ENCODE assay signal across 8 cellular contexts in the genomic region with DNA sequence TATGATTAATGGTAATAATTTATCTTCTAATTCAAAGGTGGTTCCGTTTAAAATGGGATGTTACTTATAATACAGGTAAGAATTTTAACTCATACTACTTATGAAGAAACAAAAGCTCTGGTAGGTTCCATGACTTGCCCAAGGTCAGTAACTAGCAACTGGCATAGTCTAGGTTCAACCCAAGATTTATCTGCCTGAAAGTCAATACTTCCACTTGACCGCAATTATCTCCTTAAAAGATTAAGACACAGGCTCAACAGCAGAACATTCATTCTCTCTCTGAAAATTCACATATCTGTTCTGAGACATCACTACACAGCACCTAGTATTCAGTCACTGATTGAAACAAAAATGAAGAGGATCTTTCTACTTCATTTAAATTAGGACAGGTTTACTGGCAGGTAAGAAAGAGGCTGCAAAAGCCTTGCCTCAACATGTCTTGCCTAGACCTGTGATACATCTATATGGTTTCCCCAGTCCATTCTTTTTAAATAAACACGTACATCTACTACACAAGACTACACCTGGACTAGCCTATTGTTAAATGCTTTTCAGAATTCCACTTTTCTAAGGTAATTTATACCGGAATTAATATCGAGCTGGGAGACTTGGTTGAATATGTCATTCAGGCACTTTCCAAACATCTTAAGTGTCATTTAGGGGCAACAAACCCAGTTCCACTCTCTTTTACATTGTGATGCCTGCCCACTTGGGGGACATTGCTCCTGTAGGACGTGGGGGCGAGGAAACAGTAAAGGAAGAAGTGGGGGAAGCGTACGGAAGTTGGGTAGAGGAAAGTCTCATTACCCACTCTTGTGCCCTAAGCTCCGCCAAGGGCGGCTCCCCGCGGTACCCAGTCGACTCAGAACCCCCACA. TPM values are rescaled to one million over a fixed set of nuclear protein-coding genes. Genes with fewer than 3 reads are reported as not detected.
A peak's percentile ranks its signal among the peaks of the same experiment; 100 is the strongest.
DNase-seq lines count a peak whose midpoint lies in the region; ATAC-seq, FAIRE-seq and TF ChIP-seq lines count a peak whose summit lies in the region.

No MANE protein-coding gene starts in this region.

- no peak for FAIRE-seq in small intestine (lab: Jason Lieb, UNC)

- H3K9me3 ChIP-seq in right cardiac atrium (ENCODE audit: control insufficient read depth, low read length) (no peaks in the 10 kb centered on the region), small intestine (ENCODE audit: control insufficient read depth, low read depth) (no peaks in the 10 kb centered on the region)

- H3K36me3 Mint-ChIP-seq in activated T-helper 2 cell treated with anti-CD3 and anti-CD28 coated beads, Interferon-gamma antibody, Interleukin-2, Interleukin-4, amounts not matched to agents 10 μg/mL and 5 μg/mL and 100 μg/mL, durations not matched to agents 14 hours and 24 hours and 36 hours (ENCODE audit: low read depth): peaks cover 18% of the 10 kb centered on the region

- no peaks in the 10 kb centered on the region for H3K27me3 Mint-ChIP-seq in activated T-helper 2 cell treated with anti-CD3 and anti-CD28 coated beads, Interferon-gamma antibody, Interleukin-2, Interleukin-4, amounts not matched to agents 10 μg/mL and 5 μg/mL and 100 μg/mL, durations not matched to agents 14 hours and 24 hours and 36 hours (ENCODE audit: low read depth)

- peak overlapping the region; percentile 95 for H3K27ac Mint-ChIP-seq in activated T-helper 2 cell treated with anti-CD3 and anti-CD28 coated beads, Interferon-gamma antibody, Interleukin-2, Interleukin-4, amounts not matched to agents 10 μg/mL and 5 μg/mL and 100 μg/mL, durations not matched to agents 14 hours and 24 hours and 36 hours

- H3K27ac ChIP-seq in right cardiac atrium (ENCODE audit: low read length) (peak overlapping the region; percentile 7), small intestine (ENCODE audit: low read depth in 1 of 2, low read length in 1 of 2) (peak overlapping the region in 1 of 2 donors; percentile 67)

- no peak for TF ChIP-seq CTCF in GM12864 (IDR thresholded peaks at IDR 0.05; ENCODE audit: low read depth, low read length, missing control alignments)

- 13% methylated on average over 14 of the region's 14 CpGs for WGBS in right cardiac atrium
- 4 to 11% (median 8%) methylated on average over 14 of the region's 14 CpGs for WGBS in small intestine, 3 donors

- DNase-seq in GM12864 (ENCODE audit: low read depth): no peak
- peak; percentile 16 for DNase-seq in Jurkat, Clone E6-1 (ENCODE audit: low read depth, low spot score)
- DNase-seq in activated T-helper 2 cell treated with anti-CD3 and anti-CD28 coated beads, Interferon-gamma antibody, Interleukin-2, Interleukin-4, amounts not matched to agents 10 μg/mL and 5 μg/mL and 100 μg/mL, durations not matched to agents 14 hours and 24 hours and 36 hours (ENCODE audit: low spot score): no peak
- no peak for DNase-seq in right cardiac atrium
- DNase-seq in small intestine: peak; percentile 10
- no peak for DNase-seq in cortex of kidney (lab: John Stamatoyannopoulos, UW)
- DNase-seq in HuH-7.5 (ENCODE audit: low spot score): no peak

- H3K36me3 ChIP-seq in small intestine (ENCODE audit: control insufficient read depth in 2 of 2, insufficient read depth in 2 of 2, low read length in 2 of 2): no peaks in the 10 kb centered on the region

- ATAC-seq in right cardiac atrium: no peak
- ATAC-seq in HG03442 (IDR thresholded peaks at IDR 0.05; ENCODE audit: unreplicated experiment): no peak

- peak overlapping the region; percentile 95 for H3K4me3 Mint-ChIP-seq in activated T-helper 2 cell treated with anti-CD3 and anti-CD28 coated beads, Interferon-gamma antibody, Interleukin-2, Interleukin-4, amounts not matched to agents 10 μg/mL and 5 μg/mL and 100 μg/mL, durations not matched to agents 14 hours and 24 hours and 36 hours (ENCODE audit: low read depth)

- H3K4me3 ChIP-seq in GM12864 (ENCODE audit: low read depth, low read length) (peak overlapping the region; percentile 69), right cardiac atrium (ENCODE audit: low read length) (peak overlapping the region; percentile 96), small intestine (ENCODE audit: low read depth in 1 of 2, low read length in 2 of 2) (peak overlapping the region; percentile 75 to 98)
- peak overlapping the region; percentile 95 for H3K4me3 ChIP-seq in Jurkat, Clone E6-1 (ENCODE audit: low read length)

- H3K27me3 ChIP-seq in right cardiac atrium (ENCODE audit: control insufficient read depth, insufficient read depth) (no peaks in the 10 kb centered on the region), small intestine (ENCODE audit: control insufficient read depth in 2 of 2, insufficient read depth in 2 of 2, low read length in 2 of 2) (no peaks in the 10 kb centered on the region)

- intact Hi-C loops in activated T-helper 2 cell treated with anti-CD3 and anti-CD28 coated beads, Interferon-gamma antibody, Interleukin-2, Interleukin-4, amounts not matched to agents 10 μg/mL and 5 μg/mL and 100 μg/mL, durations not matched to agents 14 hours and 24 hours and 36 hours (cut with micrococcal nuclease): loop anchor here (5.0 to 10.0 kb wide), 4 partner anchors 110 to 260 kb away; partner anchors contain the start of genes CIAO2A, PPIB and SNX1
- intact Hi-C loops in right cardiac atrium (cut with DNase I): no loop called here

- peaks cover 21% of the 10 kb centered on the region for H3K4me1 Mint-ChIP-seq in activated T-helper 2 cell treated with anti-CD3 and anti-CD28 coated beads, Interferon-gamma antibody, Interleukin-2, Interleukin-4, amounts not matched to agents 10 μg/mL and 5 μg/mL and 100 μg/mL, durations not matched to agents 14 hours and 24 hours and 36 hours (ENCODE audit: low read depth)

- H3K9me3 Mint-ChIP-seq in activated T-helper 2 cell treated with anti-CD3 and anti-CD28 coated beads, Interferon-gamma antibody, Interleukin-2, Interleukin-4, amounts not matched to agents 10 μg/mL and 5 μg/mL and 100 μg/mL, durations not matched to agents 14 hours and 24 hours and 36 hours: no peaks in the 10 kb centered on the region

- H3K4me1 ChIP-seq in right cardiac atrium (ENCODE audit: control insufficient read depth, insufficient read depth, low read length) (no peaks in the 10 kb centered on the region), small intestine (ENCODE audit: control insufficient read depth in 2 of 2, insufficient read depth in 1 of 2, low read depth in 1 of 2, low read length in 1 of 2) (peaks cover 0 to 3% of the 10 kb centered on the region in 2 donors)

RNA-seq across cellular contexts. Expression of gene CSNK1G1, which starts 1.1 kb away (rescaled TPM):
- 9.4 TPM for polyA plus RNA-seq in Jurkat, Clone E6-1 (2012; ENCODE audit: insufficient read depth, insufficient read length)
- 31.8 and 34.8 TPM in 2 replicates for total RNA-seq in activated T-helper 2 cell treated with anti-CD3 and anti-CD28 coated beads, Interferon-gamma antibody, Interleukin-2, Interleukin-4, amounts not matched to agents 10 μg/mL and 5 μg/mL and 100 μg/mL, durations not matched to agents 14 hours and 24 hours and 36 hours
- 10 to 100 TPM in 1 of 4 donors, 1 to 10 TPM in 3; 7.6 to 11.5 (median 7.9) TPM for total RNA-seq in right cardiac atrium
- 2.3 TPM for polyA plus RNA-seq in right cardiac atrium
- 1 to 10 TPM; 2.5 to 5.3 (median 2.7) TPM for polyA plus RNA-seq in small intestine

RNA-seq across cellular contexts. Expression of gene PCLAF, which starts 26.3 kb away (rescaled TPM):
- polyA plus RNA-seq in Jurkat, Clone E6-1 (2012; ENCODE audit: insufficient read depth, insufficient read length): 293 TPM
- total RNA-seq in activated T-helper 2 cell treated with anti-CD3 and anti-CD28 coated beads, Interferon-gamma antibody, Interleukin-2, Interleukin-4, amounts not matched to agents 10 μg/mL and 5 μg/mL and 100 μg/mL, durations not matched to agents 14 hours and 24 hours and 36 hours: 59.9 and 72.3 TPM in 2 replicates
- 1 to 10 TPM in 2 of 4 donors, not detected in 2; 1.0 TPM for total RNA-seq in right cardiac atrium
- polyA plus RNA-seq in right cardiac atrium: 0.57 TPM
- polyA plus RNA-seq in small intestine: 10 to 100 TPM in 2 of 3 donors, 1 to 10 TPM in 1; 3.5 to 89.1 (median 21.5) TPM

RNA-seq across cellular contexts. Expression of gene TRIP4, which starts 32.7 kb away (rescaled TPM):
- polyA plus RNA-seq in Jurkat, Clone E6-1 (2012; ENCODE audit: insufficient read depth, insufficient read length): 26.6 TPM
- 17.9 and 20.7 TPM in 2 replicates for total RNA-seq in activated T-helper 2 cell treated with anti-CD3 and anti-CD28 coated beads, Interferon-gamma antibody, Interleukin-2, Interleukin-4, amounts not matched to agents 10 μg/mL and 5 μg/mL and 100 μg/mL, durations not matched to agents 14 hours and 24 hours and 36 hours
- 10 to 100 TPM; 15.2 to 20.1 (median 19.0) TPM for total RNA-seq in right cardiac atrium
- 11.7 TPM for polyA plus RNA-seq in right cardiac atrium
- polyA plus RNA-seq in small intestine: 10 to 100 TPM; 21.9 to 63.3 (median 37.3) TPM

Comparison
In these comparisons a context has a peak if more than half of its experiments do, and no peak if none do; other contexts are left out.
1. DNase-seq: peak in Jurkat, Clone E6-1 (single experiment) and small intestine (single experiment); none in GM12864 (single experiment), activated T-helper 2 cell treated with anti-CD3 and anti-CD28 coated beads, Interferon-gamma antibody, Interleukin-2, Interleukin-4, amounts not matched to agents 10 μg/mL and 5 μg/mL and 100 μg/mL, durations not matched to agents 14 hours and 24 hours and 36 hours (single experiment), right cardiac atrium (0 of 3), cortex of kidney (single experiment) and HuH-7.5 (single experiment).
2. RNA of gene PCLAF, which starts 26.3 kb away (total RNA-seq): 59.9 to 72.3 TPM in activated T-helper 2 cell treated with anti-CD3 and anti-CD28 coated beads, Interferon-gamma antibody, Interleukin-2, Interleukin-4, amounts not matched to agents 10 μg/mL and 5 μg/mL and 100 μg/mL, durations not matched to agents 14 hours and 24 hours and 36 hours; 1.0 TPM in right cardiac atrium; every median in the first group is over 10 times any median in the second.
3. Peak in every context shown above with its lines, with median percentiles within 50 percentile points of each other: H3K4me3 ChIP-seq.